ENCODE assay signal across 8 cellular contexts in genomic region chr1:234772345-234773147, GRCh38.
DNase-seq lines count a peak whose midpoint lies in the region; ATAC-seq lines count a peak whose summit lies in the region.

No MANE protein-coding gene starts in this region.

- no peaks in the 10 kb centered on the region for H3K9me3 Mint-ChIP-seq in activated naive CD4-positive, alpha-beta T cell treated with anti-CD3 and anti-CD28 coated beads, Interleukin-2, amount 50 U/mL, for 24 hours

- H3K27me3 Mint-ChIP-seq in activated naive CD4-positive, alpha-beta T cell treated with anti-CD3 and anti-CD28 coated beads, Interleukin-2, amount 50 U/mL, for 24 hours = no peaks in the 10 kb centered on the region

- DNase-seq in CMK (ENCODE audit: low read depth) (peak; percentile 86), SKM-1 (lab: John Stamatoyannopoulos, UW; ENCODE audit: unreplicated experiment) (peak; percentile 98), left cardiac atrium (peak; percentile 74), SHP77 treated with DMSO at 0.1 percent for 48 hours (lab: John Stamatoyannopoulos, UW) (no peak)

- H3K9ac ChIP-seq in skeletal muscle tissue (ENCODE audit: low read depth in 1 of 3, low read length in 3 of 3) = peak overlapping the region in 2 of 3 donors; percentile 61 to 69

- intact Hi-C loops in left cardiac atrium (cut with DNase I) = no loop called here

- peak overlapping the region; percentile 59 for H3K4me3 Mint-ChIP-seq in activated naive CD4-positive, alpha-beta T cell treated with anti-CD3 and anti-CD28 coated beads, Interleukin-2, amount 50 U/mL, for 24 hours

- peaks cover 54% of the 10 kb centered on the region for H3K4me1 Mint-ChIP-seq in activated naive CD4-positive, alpha-beta T cell treated with anti-CD3 and anti-CD28 coated beads, Interleukin-2, amount 50 U/mL, for 24 hours

- H3K4me3 ChIP-seq in skeletal muscle tissue (ENCODE audit: low read length in 3 of 3) = peak overlapping the region in 2 of 3 donors; percentile 6 to 41

- H3K9me3 ChIP-seq in skeletal muscle tissue (ENCODE audit: control insufficient read depth in 3 of 3, low read length in 3 of 3) = no peaks in the 10 kb centered on the region

- H3K27ac Mint-ChIP-seq in activated naive CD4-positive, alpha-beta T cell treated with anti-CD3 and anti-CD28 coated beads, Interleukin-2, amount 50 U/mL, for 24 hours = peak overlapping the region; percentile 93

- ATAC-seq in GM19468 (IDR thresholded peaks at IDR 0.05; ENCODE audit: extremely low read depth, unreplicated experiment) (peak; percentile 88), HG03571 (IDR thresholded peaks at IDR 0.05; ENCODE audit: unreplicated experiment) (peak; percentile 91), left cardiac atrium (peak; percentile 85 to 90)

- H3K4me1 ChIP-seq in skeletal muscle tissue (ENCODE audit: control insufficient read depth in 3 of 3, insufficient read depth in 3 of 3, low read length in 3 of 3) = peaks cover 5 to 19% (median 14%) of the 10 kb centered on the region in 3 donors

- peak overlapping the region; percentile 83 for H3K27ac ChIP-seq in skeletal muscle tissue (ENCODE audit: low read depth, low read length)

- H3K36me3 Mint-ChIP-seq in activated naive CD4-positive, alpha-beta T cell treated with anti-CD3 and anti-CD28 coated beads, Interleukin-2, amount 50 U/mL, for 24 hours = no peaks in the 10 kb centered on the region

- H3K27me3 ChIP-seq in skeletal muscle tissue (ENCODE audit: control insufficient read depth in 3 of 3, insufficient read depth in 3 of 3, low read length in 3 of 3) = peaks cover 13 to 14% (median 14%) of the 10 kb centered on the region in 3 donors

- no peaks in the 10 kb centered on the region for H3K36me3 ChIP-seq in skeletal muscle tissue (ENCODE audit: control insufficient read depth in 3 of 3, insufficient read depth in 3 of 3, low read length in 3 of 3)
